Comparison of ENCODE assay signal across 9 cellular contexts in the genomic region with DNA sequence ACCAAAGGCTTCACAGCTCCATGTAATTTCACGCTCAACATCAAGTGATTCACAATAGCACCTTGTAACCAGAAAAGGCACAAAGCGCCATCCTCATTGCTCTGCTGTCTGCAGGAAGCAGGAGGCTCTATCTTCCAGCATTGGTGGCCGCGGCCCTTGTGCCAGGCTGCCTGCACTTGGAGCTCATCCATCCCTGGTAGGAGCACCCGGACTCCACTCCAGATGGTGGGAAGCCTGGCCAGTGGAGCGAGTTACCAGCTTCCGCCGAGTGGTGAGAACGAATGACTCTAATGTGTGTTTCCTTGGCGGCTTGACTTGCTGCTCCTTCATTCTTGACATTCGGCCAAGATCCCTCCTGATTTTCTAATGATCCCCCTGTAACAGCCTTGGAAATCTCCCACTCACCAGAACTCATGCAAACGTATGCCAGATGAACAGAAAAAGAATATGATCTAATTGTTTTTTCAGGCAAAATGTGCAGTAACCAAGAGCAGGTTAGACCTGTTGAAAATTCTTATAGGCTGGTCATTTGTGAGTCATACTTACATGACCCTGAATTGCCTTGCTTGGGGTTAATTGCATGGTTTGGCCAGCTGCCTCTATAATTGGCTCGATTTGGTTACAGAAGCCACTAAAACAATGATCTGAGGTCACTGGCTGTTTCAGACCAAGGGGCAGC.
DNase-seq lines count a peak whose midpoint lies in the region; ATAC-seq and TF ChIP-seq lines count a peak whose summit lies in the region.
"Had no signal": no experiment of that assay in that cellular context is flagged by ENCODE, and none has a peak within 500 bp of the region (broad histone marks: within the 10 kb centered on the region; RNA-seq: fewer than 3 reads in every experiment).

No MANE protein-coding gene starts in this region.

- peak overlapping the region; percentile 99 for H3K27ac ChIP-seq in SJCRH30
- peak overlapping the region; percentile 57 for H3K27ac ChIP-seq in smooth muscle cell (ENCODE audit: low read depth)
- no peak overlapping the region for H3K27ac ChIP-seq in H9 (ENCODE audit: insufficient read length, low read depth, low read length)
- H3K27ac ChIP-seq: VCaP had no signal

- H3K4me3 Mint-ChIP-seq in H9 = no peak overlapping the region

- H2AFZ ChIP-seq in smooth muscle cell (ENCODE audit: low read depth) = no peak overlapping the region
- H2AFZ ChIP-seq in H9 (ENCODE audit: low read length) = no peak overlapping the region

- no peak overlapping the region for H3K18ac ChIP-seq in H9 (ENCODE audit: insufficient read length, low read depth, low read length)

- TF ChIP-seq CTCF in foreskin fibroblast (IDR thresholded peaks at IDR 0.05; ENCODE audit: low read depth, low read length) (no peak), smooth muscle cell (IDR thresholded peaks at IDR 0.05; ENCODE audit: borderline replicate concordance, insufficient read depth, poor library complexity, severe bottlenecking) (no peak), H9 (conservative IDR thresholded peaks at IDR 0.05) (no peak)

- no peak overlapping the region for H4K91ac ChIP-seq in H9 (ENCODE audit: insufficient read length, low read depth, low read length)

- DNase-seq in HPDE6-E6E7 (ENCODE audit: extremely low spot score) (peak; percentile 53), SJCRH30 (peak; percentile 81 to 88), foreskin fibroblast (peak; percentile 48 to 67), smooth muscle cell (lab: John Stamatoyannopoulos, UW; ENCODE audit: unreplicated experiment) (no peak), H9 (no peak)

- H2BK20ac ChIP-seq in H9 (ENCODE audit: low read depth, low read length, poor library complexity, severe bottlenecking) = no peak overlapping the region

- H3K4me2 ChIP-seq in smooth muscle cell (no peak overlapping the region), H9 (ENCODE audit: insufficient read depth, insufficient read length, low read length) (no peak overlapping the region)

- 83% methylated on average over 13 of the region's 13 CpGs for WGBS in smooth muscle cell (ENCODE audit: low lambda C conversion rate)
- no CpG with 5 or more reads among the region's 13 CpGs for WGBS in H9 (ENCODE audit: extremely low coverage, insufficient read length, low lambda C conversion rate)

- peaks cover 6 to 7% of the 10 kb centered on the region in 2 experiments; a peak in 3 of 4 replicates for H3K4me1 Mint-ChIP-seq in H9

- no peak overlapping the region for H3K9ac ChIP-seq in smooth muscle cell (ENCODE audit: low read depth)
- H3K9ac ChIP-seq in H9 (ENCODE audit: extremely low read depth, insufficient read length, low read length) = no peak overlapping the region

- no peaks in the 10 kb centered on the region for H4K20me1 ChIP-seq in smooth muscle cell (ENCODE audit: low read depth)
- no peaks in the 10 kb centered on the region for H4K20me1 ChIP-seq in H9 (ENCODE audit: control insufficient read depth, insufficient read depth, insufficient read length)

- H3T11ph ChIP-seq in H9 (ENCODE audit: low read length) = no peak overlapping the region

- peak overlapping the region in 1 of 3 experiments; percentile 57; a peak in 1 of 7 replicates for H3K27ac Mint-ChIP-seq in H9

- no peaks in the 10 kb centered on the region; a peak in 2 of 5 replicates for H3K9me3 Mint-ChIP-seq in H9

- no peak overlapping the region for H2BK15ac ChIP-seq in H9 (ENCODE audit: low read depth, low read length)

- no peaks in the 10 kb centered on the region; a peak in 1 of 7 replicates for H3K36me3 Mint-ChIP-seq in H9 (ENCODE audit: insufficient read depth in 1 of 3, low read depth in 3 of 3)

- H3K56ac ChIP-seq in H9 (ENCODE audit: insufficient read length, low read depth, low read length) = no peak overlapping the region

- no peak overlapping the region for H3K14ac ChIP-seq in H9 (ENCODE audit: insufficient read depth, low read length)

- no peak overlapping the region for H2AK5ac ChIP-seq in H9 (ENCODE audit: insufficient read length, low read length)

- H3K4me3 ChIP-seq in SJCRH30 (peak overlapping the region; percentile 49), foreskin fibroblast (ENCODE audit: low read depth in 1 of 2, low read length in 2 of 2) (no peak overlapping the region), smooth muscle cell (no peak overlapping the region)

- H3F3A ChIP-seq in smooth muscle cell (ENCODE audit: low read depth) = peaks cover 6% of the 10 kb centered on the region

- H4K5ac ChIP-seq in H9 (ENCODE audit: insufficient read length, low read depth, low read length) = no peak overlapping the region

- no peak overlapping the region for H3K4ac ChIP-seq in H9 (ENCODE audit: low read depth, low read length)

- peaks cover 40% of the 10 kb centered on the region for H3K4me1 ChIP-seq in SJCRH30
- H3K4me1 ChIP-seq in smooth muscle cell (ENCODE audit: low read depth) = peaks cover 9% of the 10 kb centered on the region
- H3K4me1 ChIP-seq in H9 (ENCODE audit: insufficient read depth, low read length) = no peaks in the 10 kb centered on the region

- H3K23me2 ChIP-seq in H9 (ENCODE audit: insufficient read length, low read depth, low read length, poor library complexity, severe bottlenecking) = no peaks in the 10 kb centered on the region

- H3K79me2 ChIP-seq in smooth muscle cell (ENCODE audit: low read depth) (no peaks in the 10 kb centered on the region), H9 (ENCODE audit: insufficient read depth, low read length) (no peaks in the 10 kb centered on the region)

- peaks cover 9% of the 10 kb centered on the region for H3K27me3 Mint-ChIP-seq in H9 (ENCODE audit: low read depth)

- no peak overlapping the region for H2BK12ac ChIP-seq in H9 (ENCODE audit: insufficient read length, low read depth, low read length)

- H3K9me3 ChIP-seq in SJCRH30 (replicated peaks) = no peaks in the 10 kb centered on the region; the same call in 1 of the 2 replicates
- H3K9me3 ChIP-seq in smooth muscle cell (replicated peaks; ENCODE audit: low read depth) = no peaks in the 10 kb centered on the region
- no peaks in the 10 kb centered on the region for H3K9me3 ChIP-seq in H9 (ENCODE audit: control insufficient read depth, low read depth, low read length)

- ATAC-seq in GM21737 (IDR thresholded peaks at IDR 0.05; ENCODE audit: unreplicated experiment) (no peak), GM18873 (IDR thresholded peaks at IDR 0.05; ENCODE audit: low FRiP score, unreplicated experiment) (no peak), GM21367 (IDR thresholded peaks at IDR 0.05; ENCODE audit: unreplicated experiment) (no peak)

- no peak overlapping the region for H4K8ac ChIP-seq in H9 (replicated peaks; ENCODE audit: insufficient read length, low read depth, low read length)

- H3K36me3 ChIP-seq in SJCRH30 (no peaks in the 10 kb centered on the region), smooth muscle cell (ENCODE audit: low read depth) (no peaks in the 10 kb centered on the region)

- no peaks in the 10 kb centered on the region for H3K79me1 ChIP-seq in H9 (ENCODE audit: insufficient read depth, low read depth, low read length, poor library complexity, severe bottlenecking)

- H3K27me3 ChIP-seq in SJCRH30 (no peaks in the 10 kb centered on the region), smooth muscle cell (ENCODE audit: low read depth) (no peaks in the 10 kb centered on the region), H9 (ENCODE audit: insufficient read depth, low read length) (no peaks in the 10 kb centered on the region)

- H2BK120ac ChIP-seq in H9 (ENCODE audit: low read depth, low read length, poor library complexity, severe bottlenecking) = no peak overlapping the region

- H2BK5ac ChIP-seq in H9 (ENCODE audit: insufficient read length, low read length) = no peak overlapping the region

- H3K23ac ChIP-seq in H9 (ENCODE audit: insufficient read length, low read depth, low read length) = no peak overlapping the region

Comparison
In these comparisons a context has a peak if more than half of its experiments do, and no peak if none do; other contexts are left out.
1. DNase-seq: peak in HPDE6-E6E7 (single experiment), SJCRH30 (2 of 2) and foreskin fibroblast (2 of 2); none in smooth muscle cell (single experiment) and H9 (single experiment).